In the genomic region with DNA sequence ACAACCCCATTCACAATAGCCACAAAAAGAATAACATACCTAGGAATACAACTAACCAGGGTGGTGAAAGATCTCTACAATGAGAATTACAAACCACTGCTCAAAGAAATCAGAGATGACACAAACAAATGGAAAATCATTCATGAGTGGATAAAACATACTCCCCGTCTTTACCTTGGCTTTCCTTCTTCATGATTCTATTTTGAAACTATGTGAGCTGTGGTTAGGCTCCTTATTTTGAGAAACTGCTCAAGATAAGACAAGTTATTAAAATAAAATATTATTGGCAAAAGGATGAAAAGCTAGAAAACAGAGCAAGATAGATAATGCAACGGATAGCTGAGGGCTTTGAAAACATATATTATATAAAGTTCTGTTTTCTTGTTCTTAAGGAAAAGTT, we compare ENCODE assay signal across 1 cellular context.
TF ChIP-seq lines count a peak whose summit lies in the region.

No MANE protein-coding gene starts in this region.

TF ChIP-seq in SK-N-SH, 30 proteins besides CTCF, POLR2A, EP300 and RAD21 (continued from another document):
- TF ChIP-seq, protein P1, sequence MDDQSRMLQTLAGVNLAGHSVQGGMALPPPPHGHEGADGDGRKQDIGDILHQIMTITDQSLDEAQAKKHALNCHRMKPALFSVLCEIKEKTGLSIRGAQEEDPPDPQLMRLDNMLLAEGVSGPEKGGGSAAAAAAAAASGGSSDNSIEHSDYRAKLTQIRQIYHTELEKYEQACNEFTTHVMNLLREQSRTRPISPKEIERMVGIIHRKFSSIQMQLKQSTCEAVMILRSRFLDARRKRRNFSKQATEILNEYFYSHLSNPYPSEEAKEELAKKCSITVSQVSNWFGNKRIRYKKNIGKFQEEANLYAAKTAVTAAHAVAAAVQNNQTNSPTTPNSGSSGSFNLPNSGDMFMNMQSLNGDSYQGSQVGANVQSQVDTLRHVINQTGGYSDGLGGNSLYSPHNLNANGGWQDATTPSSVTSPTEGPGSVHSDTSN (IDR thresholded peaks at IDR 0.05) = peak; percentile 30; the same call in 1 of the 2 replicates
- TF ChIP-seq FOSL2 (IDR thresholded peaks at IDR 0.05; ENCODE audit: borderline replicate concordance, low read depth) = no peak
- TF ChIP-seq, protein P2, sequence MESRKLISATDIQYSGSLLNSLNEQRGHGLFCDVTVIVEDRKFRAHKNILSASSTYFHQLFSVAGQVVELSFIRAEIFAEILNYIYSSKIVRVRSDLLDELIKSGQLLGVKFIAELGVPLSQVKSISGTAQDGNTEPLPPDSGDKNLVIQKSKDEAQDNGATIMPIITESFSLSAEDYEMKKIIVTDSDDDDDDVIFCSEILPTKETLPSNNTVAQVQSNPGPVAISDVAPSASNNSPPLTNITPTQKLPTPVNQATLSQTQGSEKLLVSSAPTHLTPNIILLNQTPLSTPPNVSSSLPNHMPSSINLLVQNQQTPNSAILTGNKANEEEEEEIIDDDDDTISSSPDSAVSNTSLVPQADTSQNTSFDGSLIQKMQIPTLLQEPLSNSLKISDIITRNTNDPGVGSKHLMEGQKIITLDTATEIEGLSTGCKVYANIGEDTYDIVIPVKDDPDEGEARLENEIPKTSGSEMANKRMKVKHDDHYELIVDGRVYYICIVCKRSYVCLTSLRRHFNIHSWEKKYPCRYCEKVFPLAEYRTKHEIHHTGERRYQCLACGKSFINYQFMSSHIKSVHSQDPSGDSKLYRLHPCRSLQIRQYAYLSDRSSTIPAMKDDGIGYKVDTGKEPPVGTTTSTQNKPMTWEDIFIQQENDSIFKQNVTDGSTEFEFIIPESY (IDR thresholded peaks at IDR 0.05; ENCODE audit: borderline replicate concordance, low read depth) = no peak
